In genomic region chrY:13339381-13339780, GRCh38 we compare ENCODE assay signal across 16 cellular contexts.
DNase-seq lines count a peak whose midpoint lies in the region; ATAC-seq and TF ChIP-seq lines count a peak whose summit lies in the region.
"Had no signal": no experiment of that assay in that cellular context is flagged by ENCODE, and none has a peak within 500 bp of the region (broad histone marks: within the 10 kb centered on the region; RNA-seq: fewer than 3 reads in every experiment).

No MANE protein-coding gene starts in this region.

- H3K4me1 Mint-ChIP-seq in stimulated activated naive CD8-positive, alpha-beta T cell treated with anti-CD3 and anti-CD28 coated beads, Interleukin-15, Interleukin-2, amounts not matched to agents 100 ng/mL and 50 ng/mL, for 24 hours (ENCODE audit: low read depth), result peaks cover 8% of the 10 kb centered on the region
- no peaks in the 10 kb centered on the region for H3K4me1 Mint-ChIP-seq in mesothelial cell of epicardium

- no peaks in the 10 kb centered on the region for H3K79me2 ChIP-seq in mesendoderm (ENCODE audit: control insufficient read depth, insufficient read depth, low read length)

- no peaks in the 10 kb centered on the region for H3K4me1 ChIP-seq in mesendoderm (ENCODE audit: control insufficient read depth, low read depth, low read length)
- H3K4me1 ChIP-seq: BLaER1 treated with 17β-estradiol and CSF1 and Interleukin-3, amounts not matched to agents 10 nM and 100 nM had no signal

- H3K4me3 ChIP-seq in mesendoderm (ENCODE audit: low read length), result no peak overlapping the region
- H3K4me3 ChIP-seq: BLaER1 treated with 17β-estradiol and CSF1 and Interleukin-3, amounts not matched to agents 10 nM and 100 nM had no signal

- H4K8ac ChIP-seq in mesendoderm (ENCODE audit: low read depth, low read length), result no peak overlapping the region

- H3K27me3 ChIP-seq in mesendoderm (ENCODE audit: insufficient read depth, low read length, poor library complexity), result no peaks in the 10 kb centered on the region
- H3K27me3 ChIP-seq: BLaER1 treated with 17β-estradiol and CSF1 and Interleukin-3, amounts not matched to agents 10 nM and 100 nM had no signal

- H3K36me3 ChIP-seq in mesendoderm (ENCODE audit: control insufficient read depth, insufficient read depth, low read length), result no peaks in the 10 kb centered on the region
- H3K36me3 ChIP-seq: BLaER1 treated with 17β-estradiol and CSF1 and Interleukin-3, amounts not matched to agents 10 nM and 100 nM had no signal

- H3K4ac ChIP-seq in mesendoderm (ENCODE audit: low read depth, low read length), result no peak overlapping the region

- no peak for ATAC-seq in stimulated activated naive CD8-positive, alpha-beta T cell treated with anti-CD3 and anti-CD28 coated beads, Interleukin-15, Interleukin-2, amounts not matched to agents 100 U/mL and 50 U/mL, for 24 hours
- no peak for ATAC-seq in GM19351 (IDR thresholded peaks at IDR 0.05; ENCODE audit: unreplicated experiment)
- ATAC-seq: Panc1 had no signal

- H3K27ac Mint-ChIP-seq in stimulated activated naive CD8-positive, alpha-beta T cell treated with anti-CD3 and anti-CD28 coated beads, Interleukin-15, Interleukin-2, amounts not matched to agents 100 ng/mL and 50 ng/mL, for 24 hours, result peak overlapping the region; percentile 11
- H3K27ac Mint-ChIP-seq in mesothelial cell of epicardium, result no peak overlapping the region

- no peaks in the 10 kb centered on the region for H3K27me3 Mint-ChIP-seq in stimulated activated naive CD8-positive, alpha-beta T cell treated with anti-CD3 and anti-CD28 coated beads, Interleukin-15, Interleukin-2, amounts not matched to agents 100 ng/mL and 50 ng/mL, for 24 hours
- H3K27me3 Mint-ChIP-seq in mesothelial cell of epicardium (ENCODE audit: low read depth), result no peaks in the 10 kb centered on the region

- H2BK15ac ChIP-seq in mesendoderm (replicated peaks; ENCODE audit: low read depth), result no peak overlapping the region

- H3K9ac ChIP-seq in mesendoderm (ENCODE audit: low read length), result no peak overlapping the region
- H3K9ac ChIP-seq: BLaER1 treated with 17β-estradiol and CSF1 and Interleukin-3, amounts not matched to agents 10 nM and 100 nM had no signal

- H4K5ac ChIP-seq in mesendoderm (ENCODE audit: low read length), result no peak overlapping the region

- no peaks in the 10 kb centered on the region for H3K9me3 Mint-ChIP-seq in stimulated activated naive CD8-positive, alpha-beta T cell treated with anti-CD3 and anti-CD28 coated beads, Interleukin-15, Interleukin-2, amounts not matched to agents 100 ng/mL and 50 ng/mL, for 24 hours
- no peaks in the 10 kb centered on the region for H3K9me3 Mint-ChIP-seq in mesothelial cell of epicardium

- TF ChIP-seq CTCF in mesothelial cell of epicardium (IDR thresholded peaks at IDR 0.05; ENCODE audit: unreplicated experiment), result no peak

- no peak for DNase-seq in stimulated activated naive CD8-positive, alpha-beta T cell treated with anti-CD3 and anti-CD28 coated beads, Interleukin-15, Interleukin-2, amounts not matched to agents 100 U/mL and 50 U/mL, for 24 hours
- peak; percentile 54 for DNase-seq in amniotic epithelial cell (ENCODE audit: low read depth)
- peak; percentile 34 for DNase-seq in mesendoderm
- no peak for DNase-seq in stimulated activated CD4-positive, alpha-beta T cell treated with anti-CD3 and anti-CD28 coated beads, Interleukin-1b, Interleukin-23, amount 100 ng/mL, for 48 hours
- DNase-seq in mesothelial cell of epicardium (ENCODE audit: low spot score in 2 of 2, unreplicated experiment in 2 of 2), result no peak
- DNase-seq: DMS 273 treated with DMSO at 0.1 percent for 48 hours, MM.1S, NCI-H1105, NCI-H1694 treated with DMSO at 0.1 percent for 48 hours, NCI-H446 treated with DMSO at 0.1 percent for 48 hours, NCI-H748 treated with DMSO at 0.1 percent for 48 hours, SHP77 had no signal

- no peak overlapping the region for H2BK120ac ChIP-seq in mesendoderm (ENCODE audit: low read depth, low read length)

- H3K23ac ChIP-seq in mesendoderm (ENCODE audit: low read length), result no peak overlapping the region

- no peak overlapping the region for H3K56ac ChIP-seq in mesendoderm (ENCODE audit: low read length)

- H3K79me1 ChIP-seq in mesendoderm (ENCODE audit: low read length), result no peaks in the 10 kb centered on the region

- peaks cover 39% of the 10 kb centered on the region for H3K36me3 Mint-ChIP-seq in stimulated activated naive CD8-positive, alpha-beta T cell treated with anti-CD3 and anti-CD28 coated beads, Interleukin-15, Interleukin-2, amounts not matched to agents 100 ng/mL and 50 ng/mL, for 24 hours (ENCODE audit: low read depth)
- H3K36me3 Mint-ChIP-seq in mesothelial cell of epicardium, result no peaks in the 10 kb centered on the region

- WGBS in mesendoderm (ENCODE audit: extremely low coverage, insufficient coverage, low lambda C conversion rate), result no CpG with 5 or more reads among the region's 9 CpGs

- no peak overlapping the region for H2AK5ac ChIP-seq in mesendoderm (ENCODE audit: low read length)

- no peak overlapping the region for H3K4me3 Mint-ChIP-seq in stimulated activated naive CD8-positive, alpha-beta T cell treated with anti-CD3 and anti-CD28 coated beads, Interleukin-15, Interleukin-2, amounts not matched to agents 100 ng/mL and 50 ng/mL, for 24 hours
- no peak overlapping the region for H3K4me3 Mint-ChIP-seq in mesothelial cell of epicardium

- H3K18ac ChIP-seq in mesendoderm (ENCODE audit: low read length), result no peak overlapping the region

- no peak overlapping the region for H3K27ac ChIP-seq in mesendoderm (ENCODE audit: low read depth, low read length)
- H3K27ac ChIP-seq: BLaER1 treated with 17β-estradiol and CSF1 and Interleukin-3, amounts not matched to agents 10 nM and 100 nM had no signal

- H2BK5ac ChIP-seq in mesendoderm (ENCODE audit: low read length), result no peak overlapping the region

- H3K4me2 ChIP-seq in mesendoderm (ENCODE audit: low read length), result no peak overlapping the region
- H3K4me2 ChIP-seq: BLaER1 treated with 17β-estradiol and CSF1 and Interleukin-3, amounts not matched to agents 10 nM and 100 nM had no signal

Comparison
In these comparisons a context has a peak if more than half of its experiments do, and no peak if none do; other contexts are left out.
1. DNase-seq: peak in amniotic epithelial cell (single experiment) and mesendoderm (single experiment); none in stimulated activated naive CD8-positive, alpha-beta T cell treated with anti-CD3 and anti-CD28 coated beads, Interleukin-15, Interleukin-2, amounts not matched to agents 100 U/mL and 50 U/mL, for 24 hours (single experiment), stimulated activated CD4-positive, alpha-beta T cell treated with anti-CD3 and anti-CD28 coated beads, Interleukin-1b, Interleukin-23, amount 100 ng/mL, for 48 hours (single experiment) and mesothelial cell of epicardium (0 of 2).